ENCODE assay signal across 20 cellular contexts in genomic region chr22:49470741-49471134, GRCh38.
DNase-seq lines count a peak whose midpoint lies in the region; ATAC-seq, FAIRE-seq and TF ChIP-seq lines count a peak whose summit lies in the region.
"Had no signal": no experiment of that assay in that cellular context is flagged by ENCODE, and none has a peak within 500 bp of the region (broad histone marks: within the 10 kb centered on the region; RNA-seq: fewer than 3 reads in every experiment).

No MANE protein-coding gene starts in this region.

- intact Hi-C loops in cardiac septum (cut with DNase I) (loop anchor here (10.0 kb wide), 1 partner anchor 1256 kb away; no protein-coding TSS in a partner anchor), left cardiac atrium (cut with DNase I) (no loop called here)

- H3K36me3 Mint-ChIP-seq in brain: no peaks in the 10 kb centered on the region
- H3K36me3 Mint-ChIP-seq: CD4-positive, CD25-positive, alpha-beta regulatory T cell; CD8-positive, alpha-beta T cell had no signal

- TF ChIP-seq CTCF in brain (conservative IDR thresholded peaks at IDR 0.05): no peak

- no peak overlapping the region for H3K4me3 Mint-ChIP-seq in brain
- H3K4me3 Mint-ChIP-seq: CD4-positive, CD25-positive, alpha-beta regulatory T cell; CD8-positive, alpha-beta T cell had no signal

- H3K27me3 Mint-ChIP-seq in brain: peaks cover 3% of the 10 kb centered on the region

- no peak for ATAC-seq in left cardiac atrium
- no peak for ATAC-seq in GM19467 (IDR thresholded peaks at IDR 0.05; ENCODE audit: unreplicated experiment)
- ATAC-seq: A549; CD8-positive, alpha-beta T cell had no signal

- H3K27ac Mint-ChIP-seq in brain: peak overlapping the region in 4 of 5 experiments; percentile 17 to 87 (median 64)
- H3K27ac Mint-ChIP-seq: CD8-positive, alpha-beta T cell had no signal

- DNase-seq in cardiac septum (ENCODE audit: low spot score) (peak; percentile 27), left cardiac atrium (no peak), urothelium cell line (ENCODE audit: low spot score) (no peak)
- no peak for DNase-seq in activated naive CD4-positive, alpha-beta T cell (lab: John Stamatoyannopoulos, UW)
- DNase-seq: ACHN; AML-193; BE2C; Caco-2; CD4-positive, CD25-positive, alpha-beta regulatory T cell; CD8-positive, alpha-beta T cell; DMS153; DND-41; GOT3 had no signal

- peak; percentile 94 for FAIRE-seq in urothelium cell line (lab: Jason Lieb, UNC)
- FAIRE-seq: A549, G401.6, GM12891, GM18507, H54 had no signal

- peaks cover 0 to 3% (median 3%) of the 10 kb centered on the region in 5 experiments for H3K9me3 Mint-ChIP-seq in brain
- H3K9me3 Mint-ChIP-seq: CD8-positive, alpha-beta T cell had no signal

- H3K4me1 Mint-ChIP-seq in brain: peaks cover 40% of the 10 kb centered on the region
- H3K4me1 Mint-ChIP-seq: CD4-positive, CD25-positive, alpha-beta regulatory T cell had no signal
